ENCODE assay signal across 19 cellular contexts in genomic region chr10:14652067-14652466, GRCh38.
DNase-seq lines count a peak whose midpoint lies in the region; TF ChIP-seq lines count a peak whose summit lies in the region.
"Had no signal": no experiment of that assay in that cellular context is flagged by ENCODE, and none has a peak within 500 bp of the region (broad histone marks: within the 10 kb centered on the region; RNA-seq: fewer than 3 reads in every experiment).

No MANE protein-coding gene starts in this region.

- H3K27ac ChIP-seq in A673 (ENCODE audit: low read depth, low read length, poor library complexity, severe bottlenecking) = no peak overlapping the region
- peak overlapping the region in 3 of 5 donors; percentile 73 to 86 (median 75) for H3K27ac ChIP-seq in adrenal gland
- H3K27ac ChIP-seq: epithelial cell of prostate, prostate gland had no signal

- H3K4me1 Mint-ChIP-seq in IgD-negative memory B cell (peaks cover 46 to 69% (median 56%) of the 10 kb centered on the region in 3 donors), mesothelial cell of epicardium (peaks cover 60% of the 10 kb centered on the region)

- H3K9me3 ChIP-seq in A673 (ENCODE audit: low read depth, low read length, poor library complexity, severe bottlenecking) = no peaks in the 10 kb centered on the region
- H3K9me3 ChIP-seq in adrenal gland (replicated peaks in 1 of 3) = no peaks in the 10 kb centered on the region
- H3K9me3 ChIP-seq: gastroesophageal sphincter, MG63, prostate gland had no signal

- H3K4me3 Mint-ChIP-seq in IgD-negative memory B cell (peak overlapping the region in 1 of 4 donors; percentile 15), mesothelial cell of epicardium (no peak overlapping the region)
- H3K4me3 Mint-ChIP-seq: stimulated activated naive CD8-positive, alpha-beta T cell treated with anti-CD3 and anti-CD28 coated beads, Interleukin-15, amount 100 ng/mL, for 72 hours had no signal

- TF ChIP-seq CTCF in A673 (conservative IDR thresholded peaks at IDR 0.05; ENCODE audit: low read depth, low read length) (no peak), adrenal gland (IDR thresholded peaks at IDR 0.05) (no peak), mesothelial cell of epicardium (IDR thresholded peaks at IDR 0.05; ENCODE audit: unreplicated experiment) (no peak)

- H3K9me3 Mint-ChIP-seq in IgD-negative memory B cell = no peaks in the 10 kb centered on the region
- no peaks in the 10 kb centered on the region for H3K9me3 Mint-ChIP-seq in mesothelial cell of epicardium
- H3K9me3 Mint-ChIP-seq: stimulated activated naive CD8-positive, alpha-beta T cell treated with anti-CD3 and anti-CD28 coated beads, Interleukin-15, amount 100 ng/mL, for 72 hours had no signal

- H3K36me3 Mint-ChIP-seq in IgD-negative memory B cell (no peaks in the 10 kb centered on the region), mesothelial cell of epicardium (no peaks in the 10 kb centered on the region)

- H3K27ac Mint-ChIP-seq in IgD-negative memory B cell (peak overlapping the region in 2 of 3 donors; percentile 6 to 8), mesothelial cell of epicardium (peak overlapping the region; percentile 97)
- H3K27ac Mint-ChIP-seq: stimulated activated naive CD8-positive, alpha-beta T cell treated with anti-CD3 and anti-CD28 coated beads, Interleukin-15, amount 100 ng/mL, for 72 hours had no signal

- 90 to 97% (median 96%) methylated on average over 3 of the region's 3 CpGs for WGBS in adrenal gland, 4 donors

- H3K36me3 ChIP-seq in A673 (ENCODE audit: insufficient read depth, low read length, poor library complexity, severe bottlenecking) (no peaks in the 10 kb centered on the region), adrenal gland (replicated peaks in 1 of 2) (no peaks in the 10 kb centered on the region)
- H3K36me3 ChIP-seq: gastroesophageal sphincter, MG63, prostate gland had no signal

- intact Hi-C loops in A673 (cut with micrococcal nuclease; ENCODE audit: unreplicated experiment) = no loop called here
- intact Hi-C loops in adrenal gland (cut with DNase I) = loop anchor here in 1 of 2 donors (5.0 kb wide), 1 partner anchor 170 kb away; no protein-coding TSS in a partner anchor

- TF ChIP-seq POLR2A in adrenal gland (IDR thresholded peaks at IDR 0.05) = no peak

- POLR2A ChIA-PET in A673 (lab: Charles Lee; ENCODE audit: low non-redundant PET) = no interaction called here

- CTCF ChIA-PET in A673 (lab: Charles Lee) = no interaction called here

- H3K27me3 Mint-ChIP-seq in IgD-negative memory B cell (peaks cover 2% of the 10 kb centered on the region), mesothelial cell of epicardium (ENCODE audit: low read depth) (no peaks in the 10 kb centered on the region)
- H3K27me3 Mint-ChIP-seq: stimulated activated naive CD8-positive, alpha-beta T cell treated with anti-CD3 and anti-CD28 coated beads, Interleukin-15, amount 100 ng/mL, for 72 hours had no signal

- H3K27me3 ChIP-seq in A673 (replicated peaks; ENCODE audit: insufficient read depth, low read depth, low read length, poor library complexity) (no peaks in the 10 kb centered on the region), adrenal gland (no peaks in the 10 kb centered on the region)
- H3K27me3 ChIP-seq: gastroesophageal sphincter, MG63 had no signal

- no TSS peak for BruUV-seq in A673 (replicated peaks; lab: Mats Ljungman, UMichigan)

- H3K4me1 ChIP-seq in A673 (ENCODE audit: insufficient read depth, low read length, poor library complexity, severe bottlenecking) = peaks cover 44% of the 10 kb centered on the region
- peaks cover 5 to 35% of the 10 kb centered on the region in 2 donors for H3K4me1 ChIP-seq in adrenal gland (replicated peaks in 1 of 2)
- H3K4me1 ChIP-seq: prostate gland had no signal

- no peak overlapping the region for H3K4me3 ChIP-seq in A673 (ENCODE audit: low read depth, low read length, poor library complexity, severe bottlenecking)
- no peak overlapping the region for H3K4me3 ChIP-seq in adrenal gland
- H3K4me3 ChIP-seq: gastroesophageal sphincter, MG63, prostate gland had no signal

- peak; percentile 53 for DNase-seq in A673 (ENCODE audit: low spot score)
- DNase-seq in adrenal gland = no peak
- DNase-seq in mesothelial cell of epicardium (ENCODE audit: low spot score in 2 of 2, unreplicated experiment in 2 of 2) = no peak
- no peak for DNase-seq in middle frontal gyrus (ENCODE audit: extremely low spot score, low spot score)
- DNase-seq in occipital lobe (lab: John Stamatoyannopoulos, UW) = no peak
- no peak for DNase-seq in stimulated activated CD8-positive, alpha-beta memory T cell treated with anti-CD3 and anti-CD28 coated beads, Interleukin-4, amount 100 ng/mL, for 48 hours
- no peak for DNase-seq in activated CD8-positive, alpha-beta memory T cell treated with anti-CD3 and anti-CD28 coated beads for 24 hours
- DNase-seq: activated CD4-positive, alpha-beta T cell treated with anti-CD3 and anti-CD28 coated beads, Interleukin-2, amount 50 U/mL, for 1 hour; activated T-cell treated with anti-CD3 and anti-CD28 coated beads, Interleukin-2, amount 50 U/mL, for 48 hours; COR-L47; GF-D8; MG63; NCI-H2029; NCI-H510A; stimulated activated naive CD8-positive, alpha-beta T cell treated with anti-CD3 and anti-CD28 coated beads, Interleukin-15, amount 100 ng/mL, for 72 hours had no signal
